In genomic region chr1:19376428-19377372, GRCh38 we compare ENCODE assay signal across 24 cellular contexts.
A peak's percentile ranks its signal among the peaks of the same experiment; 100 is the strongest.
DNase-seq lines count a peak whose midpoint lies in the region; ATAC-seq, FAIRE-seq and TF ChIP-seq lines count a peak whose summit lies in the region.
"Had no signal": no experiment of that assay in that cellular context is flagged by ENCODE, and none has a peak within 500 bp of the region (broad histone marks: within the 10 kb centered on the region; RNA-seq: fewer than 3 reads in every experiment).

No MANE protein-coding gene starts in this region.

- no peaks in the 10 kb centered on the region for H3K4me1 ChIP-seq in CD4-positive, alpha-beta memory T cell (ENCODE audit: insufficient read depth, low read length)
- H3K4me1 ChIP-seq in body of pancreas = no peaks in the 10 kb centered on the region
- H3K4me1 ChIP-seq: parathyroid adenoma had no signal

- TF ChIP-seq POLR2A in body of pancreas (IDR thresholded peaks at IDR 0.05) = no peak

- H3K27me3 ChIP-seq in CD4-positive, alpha-beta memory T cell (ENCODE audit: insufficient read depth, low read length) = no peaks in the 10 kb centered on the region
- H3K27me3 ChIP-seq in body of pancreas = no peaks in the 10 kb centered on the region
- H3K27me3 ChIP-seq: brain microvascular endothelial cell, esophagus squamous epithelium, gastroesophageal sphincter, sigmoid colon had no signal

- H3K27me3 Mint-ChIP-seq in activated naive CD4-positive, alpha-beta T cell treated with anti-CD3 and anti-CD28 coated beads for 36 hours (ENCODE audit: low read depth) = no peaks in the 10 kb centered on the region
- H3K27me3 Mint-ChIP-seq in activated naive CD4-positive, alpha-beta T cell treated with anti-CD3 and anti-CD28 coated beads, Interleukin-2, amount 10 ng/mL, durations not matched to agents 7 days and 5 days = no peaks in the 10 kb centered on the region
- no peaks in the 10 kb centered on the region for H3K27me3 Mint-ChIP-seq in CD4-positive, alpha-beta memory T cell
- peaks cover 3% of the 10 kb centered on the region for H3K27me3 Mint-ChIP-seq in endothelial cell (ENCODE audit: unreplicated experiment)
- H3K27me3 Mint-ChIP-seq: activated B cell treated with CpG ODN at 0.5 μM for 24 hours; effector memory CD8-positive, alpha-beta T cell had no signal

- H3K27ac ChIP-seq in CD4-positive, alpha-beta memory T cell (ENCODE audit: low read depth, low read length) = no peak overlapping the region
- H3K27ac ChIP-seq in body of pancreas = no peak overlapping the region
- H3K27ac ChIP-seq: brain microvascular endothelial cell, parathyroid adenoma, sigmoid colon had no signal

- H3K9me3 Mint-ChIP-seq in activated naive CD4-positive, alpha-beta T cell treated with anti-CD3 and anti-CD28 coated beads for 36 hours = no peaks in the 10 kb centered on the region
- H3K9me3 Mint-ChIP-seq in activated naive CD4-positive, alpha-beta T cell treated with anti-CD3 and anti-CD28 coated beads, Interleukin-2, amount 10 ng/mL, durations not matched to agents 7 days and 5 days = no peaks in the 10 kb centered on the region
- no peaks in the 10 kb centered on the region for H3K9me3 Mint-ChIP-seq in CD4-positive, alpha-beta memory T cell
- no peaks in the 10 kb centered on the region for H3K9me3 Mint-ChIP-seq in endothelial cell (ENCODE audit: unreplicated experiment)
- H3K9me3 Mint-ChIP-seq: activated B cell treated with CpG ODN at 0.5 μM for 24 hours; effector memory CD8-positive, alpha-beta T cell; nephron had no signal

- H3K9me3 ChIP-seq in CD4-positive, alpha-beta memory T cell (ENCODE audit: control insufficient read depth in 1 of 2, low read length in 2 of 2) = no peaks in the 10 kb centered on the region
- no peaks in the 10 kb centered on the region for H3K9me3 ChIP-seq in body of pancreas
- H3K9me3 ChIP-seq: esophagus squamous epithelium, gastroesophageal sphincter, sigmoid colon had no signal

- peaks cover 18% of the 10 kb centered on the region for H3K36me3 Mint-ChIP-seq in activated naive CD4-positive, alpha-beta T cell treated with anti-CD3 and anti-CD28 coated beads for 36 hours (ENCODE audit: low read depth)
- peaks cover 54% of the 10 kb centered on the region for H3K36me3 Mint-ChIP-seq in activated naive CD4-positive, alpha-beta T cell treated with anti-CD3 and anti-CD28 coated beads, Interleukin-2, amount 10 ng/mL, durations not matched to agents 7 days and 5 days
- peaks cover 24 to 72% of the 10 kb centered on the region in 2 donors for H3K36me3 Mint-ChIP-seq in CD4-positive, alpha-beta memory T cell
- H3K36me3 Mint-ChIP-seq in endothelial cell (ENCODE audit: low read depth, unreplicated experiment) = peaks cover 38% of the 10 kb centered on the region

- peak; percentile 58 for FAIRE-seq in islet of Langerhans (lab: Jason Lieb, UNC)

- POLR2A ChIA-PET in CD4-positive, alpha-beta memory T cell (lab: Charles Lee; ENCODE audit: partially characterized antibody) = interaction anchor here (1.4 kb wide), 1 partner anchor 14 kb away, joined by 3 read pairs; no protein-coding TSS in a partner anchor

- peaks cover 26% of the 10 kb centered on the region for H3K4me1 Mint-ChIP-seq in activated naive CD4-positive, alpha-beta T cell treated with anti-CD3 and anti-CD28 coated beads for 36 hours (ENCODE audit: low read depth)
- H3K4me1 Mint-ChIP-seq in activated naive CD4-positive, alpha-beta T cell treated with anti-CD3 and anti-CD28 coated beads, Interleukin-2, amount 10 ng/mL, durations not matched to agents 7 days and 5 days = peaks cover under 1% of the 10 kb centered on the region
- H3K4me1 Mint-ChIP-seq in CD4-positive, alpha-beta memory T cell = peaks cover 11 to 43% (median 18%) of the 10 kb centered on the region in 4 donors
- no peaks in the 10 kb centered on the region for H3K4me1 Mint-ChIP-seq in endothelial cell (ENCODE audit: unreplicated experiment)
- H3K4me1 Mint-ChIP-seq: activated B cell treated with CpG ODN at 0.5 μM for 24 hours had no signal

- no peak for DNase-seq in activated naive CD4-positive, alpha-beta T cell treated with anti-CD3 and anti-CD28 coated beads for 36 hours
- DNase-seq in activated naive CD4-positive, alpha-beta T cell treated with anti-CD3 and anti-CD28 coated beads, Interleukin-2, amount 10 ng/mL, durations not matched to agents 7 days and 5 days = no peak
- DNase-seq in CD4-positive, alpha-beta memory T cell = no peak
- peak; percentile 25 for DNase-seq in NCI-H345 (lab: John Stamatoyannopoulos, UW)
- no peak for DNase-seq in body of pancreas
- no peak for DNase-seq in endothelial cell (ENCODE audit: low spot score)
- DNase-seq: activated B cell treated with CpG ODN at 0.5 μM for 24 hours; activated CD4-positive, alpha-beta T cell treated with anti-CD3 and anti-CD28 coated beads, Interleukin-2, amount 50 U/mL, for 48 hours; brain microvascular endothelial cell; DMS153; effector memory CD8-positive, alpha-beta T cell; esophagus squamous epithelium; HCEC 1CT; kidney glomerular epithelial cell; NCI-H774; OCI-M1; SHP77 treated with DMSO at 0.1 percent for 48 hours; sigmoid colon; SW 1271 had no signal

- H3K27ac Mint-ChIP-seq in activated naive CD4-positive, alpha-beta T cell treated with anti-CD3 and anti-CD28 coated beads for 36 hours = peak overlapping the region; percentile 13
- H3K27ac Mint-ChIP-seq in activated naive CD4-positive, alpha-beta T cell treated with anti-CD3 and anti-CD28 coated beads, Interleukin-2, amount 10 ng/mL, durations not matched to agents 7 days and 5 days = no peak overlapping the region
- peak overlapping the region in 5 of 7 donors; percentile 17 to 55 (median 30) for H3K27ac Mint-ChIP-seq in CD4-positive, alpha-beta memory T cell
- H3K27ac Mint-ChIP-seq in endothelial cell (ENCODE audit: unreplicated experiment) = no peak overlapping the region
- H3K27ac Mint-ChIP-seq: activated B cell treated with CpG ODN at 0.5 μM for 24 hours had no signal

- H3K4me3 Mint-ChIP-seq in activated naive CD4-positive, alpha-beta T cell treated with anti-CD3 and anti-CD28 coated beads for 36 hours = no peak overlapping the region
- H3K4me3 Mint-ChIP-seq in activated naive CD4-positive, alpha-beta T cell treated with anti-CD3 and anti-CD28 coated beads, Interleukin-2, amount 10 ng/mL, durations not matched to agents 7 days and 5 days = no peak overlapping the region
- H3K4me3 Mint-ChIP-seq in CD4-positive, alpha-beta memory T cell = no peak overlapping the region
- H3K4me3 Mint-ChIP-seq in endothelial cell (ENCODE audit: unreplicated experiment) = no peak overlapping the region
- H3K4me3 Mint-ChIP-seq: activated B cell treated with CpG ODN at 0.5 μM for 24 hours; effector memory CD8-positive, alpha-beta T cell; nephron had no signal

- 87 to 95% methylated on average over 7 of the region's 7 CpGs for WGBS in body of pancreas, 2 donors

- H3K36me3 ChIP-seq in CD4-positive, alpha-beta memory T cell (ENCODE audit: insufficient read depth, low read length) = peaks cover 71% of the 10 kb centered on the region
- H3K36me3 ChIP-seq in body of pancreas (replicated peaks in 1 of 2; ENCODE audit: insufficient read depth in 1 of 2, low read depth in 2 of 2) = peaks cover 0 to 16% of the 10 kb centered on the region in 2 donors

- no peak for TF ChIP-seq CTCF in body of pancreas (IDR thresholded peaks at IDR 0.05)
- TF ChIP-seq CTCF in endothelial cell (IDR thresholded peaks at IDR 0.05; ENCODE audit: unreplicated experiment) = no peak

- H3K4me3 ChIP-seq in CD4-positive, alpha-beta memory T cell (ENCODE audit: low read length in 2 of 2) = no peak overlapping the region
- H3K4me3 ChIP-seq in body of pancreas = no peak overlapping the region
- H3K4me3 ChIP-seq: esophagus squamous epithelium, gastroesophageal sphincter, sigmoid colon had no signal

- intact Hi-C loops in activated naive CD4-positive, alpha-beta T cell treated with anti-CD3 and anti-CD28 coated beads for 36 hours (cut with micrococcal nuclease) = no loop called here
- intact Hi-C loops in CD4-positive, alpha-beta memory T cell (cut with micrococcal nuclease) = no loop called here
- intact Hi-C loops in body of pancreas (cut with DNase I) = no loop called here

- ATAC-seq in body of pancreas (no peak), HG02610 (IDR thresholded peaks at IDR 0.05; ENCODE audit: unreplicated experiment) (no peak)
- ATAC-seq: effector memory CD8-positive, alpha-beta T cell; gastroesophageal sphincter had no signal

- CTCF ChIA-PET in activated naive CD4-positive, alpha-beta T cell treated with anti-CD3 and anti-CD28 coated beads for 36 hours (lab: Charles Lee) = interaction anchor here (1.2 to 1.6 kb wide), 2 partner anchors 11 to 205 kb away, joined by 4 to 5 read pairs; no protein-coding TSS in a partner anchor
- CTCF ChIA-PET in activated naive CD4-positive, alpha-beta T cell treated with anti-CD3 and anti-CD28 coated beads, Interleukin-2, amount 10 ng/mL, durations not matched to agents 7 days and 5 days (lab: Charles Lee) = interaction anchor here (1.2 kb wide), 1 partner anchor 103 kb away, joined by 3 read pairs; no protein-coding TSS in a partner anchor
- CTCF ChIA-PET in CD4-positive, alpha-beta memory T cell (lab: Charles Lee; ENCODE audit: partially characterized antibody) = interaction anchor here (0.8 to 2.6 kb wide), 4 partner anchors 15 to 286 kb away, joined by 3 to 12 read pairs (median 3); no protein-coding TSS in a partner anchor

Comparison
In these comparisons a context has a peak if more than half of its experiments do, and no peak if none do; other contexts are left out.
1. H3K27ac Mint-ChIP-seq: peak in activated naive CD4-positive, alpha-beta T cell treated with anti-CD3 and anti-CD28 coated beads for 36 hours (single experiment) and CD4-positive, alpha-beta memory T cell (5 of 7); none in activated naive CD4-positive, alpha-beta T cell treated with anti-CD3 and anti-CD28 coated beads, Interleukin-2, amount 10 ng/mL, durations not matched to agents 7 days and 5 days (single experiment) and endothelial cell (single experiment).